Comparison of ENCODE assay signal across 35 cellular contexts in the genomic region with DNA sequence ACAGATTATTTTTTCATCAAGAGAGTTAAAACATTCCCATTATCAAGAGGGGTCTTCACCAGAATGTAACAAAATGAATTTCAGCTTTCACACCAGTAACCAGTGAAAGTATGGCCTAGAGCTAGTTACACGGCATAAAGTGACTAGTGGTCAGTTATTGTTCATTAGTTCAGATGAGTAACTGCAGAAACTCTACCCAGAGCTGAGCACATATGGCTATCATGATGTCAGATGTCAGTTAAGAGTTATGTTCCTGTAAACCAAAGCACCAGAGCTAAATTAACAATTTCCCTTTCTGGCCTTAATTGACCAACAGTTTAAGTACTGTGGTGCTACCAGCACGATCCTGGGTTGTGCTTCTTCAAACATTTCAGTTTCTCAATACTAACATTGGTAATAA.
"Had no signal": no experiment of that assay in that cellular context is flagged by ENCODE, and none has a peak within 500 bp of the region (broad histone marks: within the 10 kb centered on the region; RNA-seq: fewer than 3 reads in every experiment).

No MANE protein-coding gene starts in this region.

- H3K27me3 ChIP-seq: adrenal gland, body of pancreas, gastroesophageal sphincter had no signal

- FAIRE-seq: colon, endometrium had no signal

- H3K27me3 Mint-ChIP-seq: activated CD4-positive, alpha-beta memory T cell treated with anti-CD3 and anti-CD28 coated beads for 36 hours; activated CD4-positive, alpha-beta T cell treated with anti-CD3 and anti-CD28 coated beads for 36 hours; activated CD4-positive, alpha-beta T cell treated with anti-CD3 and anti-CD28 coated beads, Interleukin-2, amount 10 ng/mL, durations not matched to agents 24 days and 14 days; activated CD8-positive, alpha-beta memory T cell treated with anti-CD3 and anti-CD28 coated beads, Interleukin-2, amount 10 ng/mL, durations not matched to agents 7 days and 5 days; activated naive CD4-positive, alpha-beta T cell treated with anti-CD3 and anti-CD28 coated beads, Interleukin-2, amount 50 U/mL, for 24 hours; activated naive CD8-positive, alpha-beta T cell treated with anti-CD3 and anti-CD28 coated beads for 36 hours; activated naive CD8-positive, alpha-beta T cell treated with anti-CD3 and anti-CD28 coated beads, Interleukin-2, amount 50 U/mL, for 24 hours; activated T-helper 17 cell treated with anti-CD3 and anti-CD28 coated beads, Interleukin-2, amount 50 U/mL, for 72 hours; T-cell; T-helper 17 cell had no signal

- H3K9me3 ChIP-seq: adrenal gland, body of pancreas, gastroesophageal sphincter had no signal

- H3K4me3 ChIP-seq: adrenal gland, body of pancreas, gastroesophageal sphincter had no signal

- H3K27ac ChIP-seq: adrenal gland, body of pancreas, gastroesophageal sphincter had no signal

- H3K4me1 Mint-ChIP-seq: activated CD8-positive, alpha-beta memory T cell treated with anti-CD3 and anti-CD28 coated beads, Interleukin-2, amount 10 ng/mL, durations not matched to agents 7 days and 5 days; activated naive CD8-positive, alpha-beta T cell treated with anti-CD3 and anti-CD28 coated beads for 36 hours; activated naive CD8-positive, alpha-beta T cell treated with anti-CD3 and anti-CD28 coated beads, Interleukin-2, amount 50 U/mL, for 24 hours; activated T-helper 17 cell treated with anti-CD3 and anti-CD28 coated beads, Interleukin-2, amount 50 U/mL, for 72 hours had no signal

- H3K4me1 ChIP-seq: adrenal gland, body of pancreas, gastroesophageal sphincter had no signal

- ATAC-seq: activated CD4-positive, alpha-beta T cell treated with anti-CD3 and anti-CD28 coated beads for 36 hours; activated CD8-positive, alpha-beta memory T cell treated with anti-CD3 and anti-CD28 coated beads, Interleukin-2, amount 10 ng/mL, durations not matched to agents 7 days and 5 days; activated CD8-positive, alpha-beta T cell treated with anti-CD3 and anti-CD28 coated beads, Interleukin-2, amount 10 ng/mL, durations not matched to agents 7 days and 5 days; activated naive CD8-positive, alpha-beta T cell treated with anti-CD3 and anti-CD28 coated beads, Interleukin-2, amount 50 U/mL, for 24 hours; activated T-helper 17 cell treated with anti-CD3 and anti-CD28 coated beads, Interleukin-2, amount 50 U/mL, for 72 hours; body of pancreas; esophagus mucosa; gastroesophageal sphincter; T-cell; T-helper 17 cell had no signal

- H3K4me3 Mint-ChIP-seq: activated CD4-positive, alpha-beta memory T cell treated with anti-CD3 and anti-CD28 coated beads for 36 hours; activated CD4-positive, alpha-beta T cell treated with anti-CD3 and anti-CD28 coated beads for 36 hours; activated CD4-positive, alpha-beta T cell treated with anti-CD3 and anti-CD28 coated beads, Interleukin-2, amount 10 ng/mL, durations not matched to agents 24 days and 14 days; activated CD8-positive, alpha-beta memory T cell treated with anti-CD3 and anti-CD28 coated beads, Interleukin-2, amount 10 ng/mL, durations not matched to agents 7 days and 5 days; activated CD8-positive, alpha-beta T cell treated with anti-CD3 and anti-CD28 coated beads, Interleukin-2, amount 10 ng/mL, durations not matched to agents 7 days and 5 days; activated naive CD4-positive, alpha-beta T cell treated with anti-CD3 and anti-CD28 coated beads, Interleukin-2, amount 50 U/mL, for 24 hours; activated naive CD8-positive, alpha-beta T cell treated with anti-CD3 and anti-CD28 coated beads for 36 hours; activated naive CD8-positive, alpha-beta T cell treated with anti-CD3 and anti-CD28 coated beads, Interleukin-2, amount 50 U/mL, for 24 hours; activated T-helper 17 cell treated with anti-CD3 and anti-CD28 coated beads, Interleukin-2, amount 50 U/mL, for 72 hours; T-cell; T-helper 17 cell; T-helper 2 cell treated with Interferon-gamma antibody and Interleukin-4, amounts not matched to agents 5 μg/mL and 100 μg/mL, for 36 hours had no signal

- DNase-seq: activated CD4-positive, alpha-beta memory T cell treated with anti-CD3 and anti-CD28 coated beads for 36 hours; activated CD4-positive, alpha-beta T cell treated with anti-CD3 and anti-CD28 coated beads for 36 hours; activated CD4-positive, alpha-beta T cell treated with anti-CD3 and anti-CD28 coated beads, Interleukin-2, amount 10 ng/mL, durations not matched to agents 24 days and 14 days; activated CD4-positive, CD25-positive, alpha-beta regulatory T cell; activated CD4-positive, CD25-positive, alpha-beta regulatory T cell treated with anti-CD3 and anti-CD28 coated beads, Interleukin-2, amount 50 U/mL, for 72 hours; activated CD8-positive, alpha-beta memory T cell treated with anti-CD3 and anti-CD28 coated beads, Interleukin-2, amount 10 ng/mL, durations not matched to agents 7 days and 5 days; activated CD8-positive, alpha-beta memory T cell treated with anti-CD3 and anti-CD28 coated beads, Interleukin-2, amount 50 U/mL, for 4 hours; activated CD8-positive, alpha-beta T cell treated with anti-CD3 and anti-CD28 coated beads, Interleukin-2, amount 10 ng/mL, durations not matched to agents 7 days and 5 days; activated effector memory CD4-positive, alpha-beta T cell treated with Interleukin-2 at 50 U/mL for 16 hours; activated gamma-delta T cell treated with Interleukin-2 at 50 U/mL for 16 hours; activated naive CD4-positive, alpha-beta T cell treated with Interleukin-2 at 50 U/mL for 16 hours; activated naive CD8-positive, alpha-beta T cell treated with anti-CD3 and anti-CD28 coated beads for 36 hours; activated naive CD8-positive, alpha-beta T cell treated with anti-CD3 and anti-CD28 coated beads, Interleukin-2, amount 50 U/mL, for 24 hours; activated T-cell treated with anti-CD3 and anti-CD28 coated beads, Interleukin-2, amount 50 U/mL, for 1 hour; adrenal gland; amygdala; aorta; body of pancreas; caudate nucleus; cortex of kidney; dermis blood vessel endothelial cell; effector CD4-positive, alpha-beta T cell; foreskin melanocyte; head of caudate nucleus; SW 1271; T-cell; T-helper 17 cell; T1000 had no signal

- H3K27ac Mint-ChIP-seq: activated CD4-positive, alpha-beta memory T cell treated with anti-CD3 and anti-CD28 coated beads for 36 hours; activated CD4-positive, alpha-beta T cell treated with anti-CD3 and anti-CD28 coated beads for 36 hours; activated CD4-positive, alpha-beta T cell treated with anti-CD3 and anti-CD28 coated beads, Interleukin-2, amount 10 ng/mL, durations not matched to agents 24 days and 14 days; activated CD8-positive, alpha-beta memory T cell treated with anti-CD3 and anti-CD28 coated beads, Interleukin-2, amount 10 ng/mL, durations not matched to agents 7 days and 5 days; activated CD8-positive, alpha-beta T cell treated with anti-CD3 and anti-CD28 coated beads, Interleukin-2, amount 10 ng/mL, durations not matched to agents 7 days and 5 days; activated naive CD4-positive, alpha-beta T cell treated with anti-CD3 and anti-CD28 coated beads, Interleukin-2, amount 50 U/mL, for 24 hours; activated naive CD8-positive, alpha-beta T cell treated with anti-CD3 and anti-CD28 coated beads for 36 hours; activated naive CD8-positive, alpha-beta T cell treated with anti-CD3 and anti-CD28 coated beads, Interleukin-2, amount 50 U/mL, for 24 hours; activated T-helper 17 cell treated with anti-CD3 and anti-CD28 coated beads, Interleukin-2, amount 50 U/mL, for 72 hours; T-cell; T-helper 17 cell; T-helper 2 cell treated with Interferon-gamma antibody and Interleukin-4, amounts not matched to agents 5 μg/mL and 100 μg/mL, for 36 hours had no signal

- H3K36me3 Mint-ChIP-seq: activated naive CD8-positive, alpha-beta T cell treated with anti-CD3 and anti-CD28 coated beads for 36 hours had no signal

- H3K9me3 Mint-ChIP-seq: activated CD4-positive, alpha-beta memory T cell treated with anti-CD3 and anti-CD28 coated beads for 36 hours; activated CD4-positive, alpha-beta T cell treated with anti-CD3 and anti-CD28 coated beads, Interleukin-2, amount 10 ng/mL, durations not matched to agents 24 days and 14 days; activated naive CD4-positive, alpha-beta T cell treated with anti-CD3 and anti-CD28 coated beads, Interleukin-2, amount 50 U/mL, for 24 hours; activated naive CD8-positive, alpha-beta T cell treated with anti-CD3 and anti-CD28 coated beads for 36 hours; activated naive CD8-positive, alpha-beta T cell treated with anti-CD3 and anti-CD28 coated beads, Interleukin-2, amount 50 U/mL, for 24 hours; activated T-helper 17 cell treated with anti-CD3 and anti-CD28 coated beads, Interleukin-2, amount 50 U/mL, for 72 hours; T-cell; T-helper 2 cell treated with Interferon-gamma antibody and Interleukin-4, amounts not matched to agents 5 μg/mL and 100 μg/mL, for 36 hours had no signal
